Comparison of ENCODE assay signal across 1 cellular context in the genomic region with DNA sequence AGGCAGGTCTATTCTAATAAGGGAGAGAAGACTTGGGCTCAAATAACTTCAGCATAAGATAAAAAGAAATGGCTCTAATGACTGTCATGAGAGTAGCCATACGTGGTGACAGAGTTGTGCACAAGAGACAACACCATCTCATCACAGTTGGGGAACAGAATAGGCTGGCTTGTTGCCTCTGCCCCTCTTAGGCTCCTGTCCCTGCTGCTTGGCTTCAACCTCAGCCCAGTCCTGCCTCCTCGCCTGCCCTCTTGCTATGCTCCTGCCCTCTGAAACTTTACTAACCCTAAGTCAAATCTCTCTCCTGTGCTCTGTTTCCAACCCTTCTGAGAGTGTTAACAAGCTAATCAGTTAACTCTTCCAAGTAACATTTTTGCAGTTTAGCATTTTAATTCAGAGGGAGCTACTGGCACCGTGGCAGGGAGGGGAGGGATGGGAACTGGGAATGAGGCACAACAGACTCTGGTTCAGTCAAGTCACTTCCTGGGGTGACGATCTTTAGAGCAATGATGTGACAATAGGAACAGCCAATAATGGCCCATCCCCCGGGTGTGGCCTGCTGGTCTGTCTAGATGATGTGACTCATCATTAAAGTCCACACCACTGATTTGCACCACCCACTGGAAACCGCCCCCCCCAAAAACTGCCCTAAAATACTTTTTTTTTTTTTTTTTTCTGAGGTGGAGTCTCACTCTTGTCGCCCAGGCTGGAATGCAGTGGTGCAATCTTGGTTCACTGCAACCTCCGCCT.
TF ChIP-seq lines count a peak whose summit lies in the region.

No MANE protein-coding gene starts in this region.

TF ChIP-seq in K562, 482 proteins besides CTCF, POLR2A, EP300 and RAD21 (continued from another document and continues in another):
- TF ChIP-seq, protein P1, sequence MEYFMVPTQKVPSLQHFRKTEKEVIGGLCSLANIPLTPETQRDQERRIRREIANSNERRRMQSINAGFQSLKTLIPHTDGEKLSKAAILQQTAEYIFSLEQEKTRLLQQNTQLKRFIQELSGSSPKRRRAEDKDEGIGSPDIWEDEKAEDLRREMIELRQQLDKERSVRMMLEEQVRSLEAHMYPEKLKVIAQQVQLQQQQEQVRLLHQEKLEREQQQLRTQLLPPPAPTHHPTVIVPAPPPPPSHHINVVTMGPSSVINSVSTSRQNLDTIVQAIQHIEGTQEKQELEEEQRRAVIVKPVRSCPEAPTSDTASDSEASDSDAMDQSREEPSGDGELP (CRISPR knock-in tag; IDR thresholded peaks at IDR 0.05; ENCODE audit: borderline replicate concordance), result no peak
- TF ChIP-seq ZC3H8 (IDR thresholded peaks at IDR 0.05) (no peak), FOXK1 (CRISPR knock-in tag; IDR thresholded peaks at IDR 0.05; ENCODE audit: borderline replicate concordance) (no peak), ZNF695 (CRISPR knock-in tag; IDR thresholded peaks at IDR 0.05) (no peak), SRSF7 (optimal IDR thresholded peaks at IDR 0.05; ENCODE audit: low read depth, low read length) (no peak), MAFF (IDR thresholded peaks at IDR 0.05; ENCODE audit: low read length) (no peak), RBM17 (IDR thresholded peaks at IDR 0.05; ENCODE audit: borderline replicate concordance, low read depth, low read length) (no peak), NFYB (IDR thresholded peaks at IDR 0.05; ENCODE audit: extremely low read depth, insufficient read length) (peak; percentile 37), SUPT5H (IDR thresholded peaks at IDR 0.05) (no peak), CBX3 (IDR thresholded peaks at IDR 0.05; ENCODE audit: borderline replicate concordance in 1 of 2, low read length in 2 of 2) (no peak), MTA2 (IDR thresholded peaks at IDR 0.05; ENCODE audit: low read depth) (no peak), ZNF274 (IDR thresholded peaks at IDR 0.05; ENCODE audit: borderline replicate concordance, low read depth, low read length) (no peak), ZNF316 (IDR thresholded peaks at IDR 0.05) (peak; percentile 53; the same call in 1 of the 2 replicates), ZNF282 (CRISPR knock-in tag; IDR thresholded peaks at IDR 0.05) (no peak), C11orf30 (IDR thresholded peaks at IDR 0.05; ENCODE audit: low read depth) (peak; percentile 58), NFIC (IDR thresholded peaks at IDR 0.05) (no peak), HDAC6 (IDR thresholded peaks at IDR 0.05; ENCODE audit: low read depth, low read length) (no peak), ZNF584 (CRISPR knock-in tag; IDR thresholded peaks at IDR 0.05; ENCODE audit: low read depth) (no peak), FIP1L1 (IDR thresholded peaks at IDR 0.05; ENCODE audit: low read depth, low read length, poor library complexity, severe bottlenecking) (no peak), SOX6 (IDR thresholded peaks at IDR 0.05) (no peak), STAT5B (CRISPR knock-in tag; IDR thresholded peaks at IDR 0.05) (no peak), CHD1 (IDR thresholded peaks at IDR 0.05; ENCODE audit: low read length) (no peak), DNMT1 (IDR thresholded peaks at IDR 0.05) (no peak), ARID2 (IDR thresholded peaks at IDR 0.05) (no peak), BHLHE40 (IDR thresholded peaks at IDR 0.05; ENCODE audit: low read length) (no peak), CEBPB (tag; IDR thresholded peaks at IDR 0.05) (no peak), ZNF589 (CRISPR knock-in tag; IDR thresholded peaks at IDR 0.05; ENCODE audit: low read depth) (no peak), ZFP1 (CRISPR knock-in tag; IDR thresholded peaks at IDR 0.05) (no peak), ELF2 (CRISPR knock-in tag; IDR thresholded peaks at IDR 0.05) (no peak), ZNF384 (IDR thresholded peaks at IDR 0.05; ENCODE audit: low read depth, low read length) (no peak), ZNF76 (CRISPR knock-in tag; IDR thresholded peaks at IDR 0.05; ENCODE audit: borderline replicate concordance) (no peak), MEF2D (tag; conservative IDR thresholded peaks at IDR 0.05; ENCODE audit: low read depth) (no peak), ATF7 (IDR thresholded peaks at IDR 0.05) (no peak), NCOR1 (IDR thresholded peaks at IDR 0.05) (no peak), FOS (IDR thresholded peaks at IDR 0.05; ENCODE audit: extremely low read depth, insufficient read length) (no peak), NFE2 (IDR thresholded peaks at IDR 0.05; ENCODE audit: low read depth) (peak; percentile 60), SIRT6 (IDR thresholded peaks at IDR 0.05; ENCODE audit: low read depth, low read length) (no peak), HDAC8 (tag; IDR thresholded peaks at IDR 0.05) (no peak), CTBP1 (IDR thresholded peaks at IDR 0.05; ENCODE audit: borderline replicate concordance) (peak; percentile 27; the same call in 1 of the 2 replicates), SRSF3 (IDR thresholded peaks at IDR 0.05; ENCODE audit: insufficient read depth, low read length) (no peak), GATAD2B (IDR thresholded peaks at IDR 0.05; ENCODE audit: borderline replicate concordance) (no peak), POLR3G (IDR thresholded peaks at IDR 0.05; ENCODE audit: extremely low read depth, insufficient read length, insufficient replicate concordance) (no peak), KAT7 (CRISPR knock-in tag; IDR thresholded peaks at IDR 0.05; ENCODE audit: borderline replicate concordance) (no peak), JUND (IDR thresholded peaks at IDR 0.05; ENCODE audit: borderline replicate concordance, low read depth, low read length) (peak; percentile 59), JUND (tag; IDR thresholded peaks at IDR 0.05; ENCODE audit: borderline replicate concordance, low read depth, low read length) (peak; percentile 48; the same call in 1 of the 3 replicates), ZNF507 (tag; conservative IDR thresholded peaks at IDR 0.05) (no peak), TSC22D4 (tag; IDR thresholded peaks at IDR 0.05) (no peak), GATA2 (CRISPR knock-in tag; IDR thresholded peaks at IDR 0.05) (no peak), ELF4 (CRISPR knock-in tag; IDR thresholded peaks at IDR 0.05) (no peak), ZNF24 (IDR thresholded peaks at IDR 0.05) (no peak), GTF2F1 (IDR thresholded peaks at IDR 0.05; ENCODE audit: low read depth, low read length) (no peak), TAF1 (IDR thresholded peaks at IDR 0.05; ENCODE audit: control insufficient read depth, extremely low read depth, insufficient read depth, low read length, severe bottlenecking) (no peak), RBM22 (IDR thresholded peaks at IDR 0.05; ENCODE audit: low read depth, low read length, poor library complexity, severe bottlenecking) (no peak), MTA1 (IDR thresholded peaks at IDR 0.05; ENCODE audit: borderline replicate concordance) (no peak), BCL6 (CRISPR knock-in tag; IDR thresholded peaks at IDR 0.05) (no peak)
- TF ChIP-seq, protein P2, sequence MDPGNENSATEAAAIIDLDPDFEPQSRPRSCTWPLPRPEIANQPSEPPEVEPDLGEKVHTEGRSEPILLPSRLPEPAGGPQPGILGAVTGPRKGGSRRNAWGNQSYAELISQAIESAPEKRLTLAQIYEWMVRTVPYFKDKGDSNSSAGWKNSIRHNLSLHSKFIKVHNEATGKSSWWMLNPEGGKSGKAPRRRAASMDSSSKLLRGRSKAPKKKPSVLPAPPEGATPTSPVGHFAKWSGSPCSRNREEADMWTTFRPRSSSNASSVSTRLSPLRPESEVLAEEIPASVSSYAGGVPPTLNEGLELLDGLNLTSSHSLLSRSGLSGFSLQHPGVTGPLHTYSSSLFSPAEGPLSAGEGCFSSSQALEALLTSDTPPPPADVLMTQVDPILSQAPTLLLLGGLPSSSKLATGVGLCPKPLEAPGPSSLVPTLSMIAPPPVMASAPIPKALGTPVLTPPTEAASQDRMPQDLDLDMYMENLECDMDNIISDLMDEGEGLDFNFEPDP (CRISPR knock-in tag; IDR thresholded peaks at IDR 0.05), result no peak
- TF ChIP-seq, protein P3, sequence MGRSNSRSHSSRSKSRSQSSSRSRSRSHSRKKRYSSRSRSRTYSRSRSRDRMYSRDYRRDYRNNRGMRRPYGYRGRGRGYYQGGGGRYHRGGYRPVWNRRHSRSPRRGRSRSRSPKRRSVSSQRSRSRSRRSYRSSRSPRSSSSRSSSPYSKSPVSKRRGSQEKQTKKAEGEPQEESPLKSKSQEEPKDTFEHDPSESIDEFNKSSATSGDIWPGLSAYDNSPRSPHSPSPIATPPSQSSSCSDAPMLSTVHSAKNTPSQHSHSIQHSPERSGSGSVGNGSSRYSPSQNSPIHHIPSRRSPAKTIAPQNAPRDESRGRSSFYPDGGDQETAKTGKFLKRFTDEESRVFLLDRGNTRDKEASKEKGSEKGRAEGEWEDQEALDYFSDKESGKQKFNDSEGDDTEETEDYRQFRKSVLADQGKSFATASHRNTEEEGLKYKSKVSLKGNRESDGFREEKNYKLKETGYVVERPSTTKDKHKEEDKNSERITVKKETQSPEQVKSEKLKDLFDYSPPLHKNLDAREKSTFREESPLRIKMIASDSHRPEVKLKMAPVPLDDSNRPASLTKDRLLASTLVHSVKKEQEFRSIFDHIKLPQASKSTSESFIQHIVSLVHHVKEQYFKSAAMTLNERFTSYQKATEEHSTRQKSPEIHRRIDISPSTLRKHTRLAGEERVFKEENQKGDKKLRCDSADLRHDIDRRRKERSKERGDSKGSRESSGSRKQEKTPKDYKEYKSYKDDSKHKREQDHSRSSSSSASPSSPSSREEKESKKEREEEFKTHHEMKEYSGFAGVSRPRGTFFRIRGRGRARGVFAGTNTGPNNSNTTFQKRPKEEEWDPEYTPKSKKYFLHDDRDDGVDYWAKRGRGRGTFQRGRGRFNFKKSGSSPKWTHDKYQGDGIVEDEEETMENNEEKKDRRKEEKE (IDR thresholded peaks at IDR 0.05; ENCODE audit: borderline replicate concordance in 1 of 2, control insufficient read depth in 1 of 2, low read depth in 2 of 2, low read length in 1 of 2), result no peak
- TF ChIP-seq, protein P4, sequence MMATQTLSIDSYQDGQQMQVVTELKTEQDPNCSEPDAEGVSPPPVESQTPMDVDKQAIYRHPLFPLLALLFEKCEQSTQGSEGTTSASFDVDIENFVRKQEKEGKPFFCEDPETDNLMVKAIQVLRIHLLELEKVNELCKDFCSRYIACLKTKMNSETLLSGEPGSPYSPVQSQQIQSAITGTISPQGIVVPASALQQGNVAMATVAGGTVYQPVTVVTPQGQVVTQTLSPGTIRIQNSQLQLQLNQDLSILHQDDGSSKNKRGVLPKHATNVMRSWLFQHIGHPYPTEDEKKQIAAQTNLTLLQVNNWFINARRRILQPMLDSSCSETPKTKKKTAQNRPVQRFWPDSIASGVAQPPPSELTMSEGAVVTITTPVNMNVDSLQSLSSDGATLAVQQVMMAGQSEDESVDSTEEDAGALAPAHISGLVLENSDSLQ (IDR thresholded peaks at IDR 0.05), result peak; percentile 63; the same call in 1 of the 2 replicates
- TF ChIP-seq, protein P5, sequence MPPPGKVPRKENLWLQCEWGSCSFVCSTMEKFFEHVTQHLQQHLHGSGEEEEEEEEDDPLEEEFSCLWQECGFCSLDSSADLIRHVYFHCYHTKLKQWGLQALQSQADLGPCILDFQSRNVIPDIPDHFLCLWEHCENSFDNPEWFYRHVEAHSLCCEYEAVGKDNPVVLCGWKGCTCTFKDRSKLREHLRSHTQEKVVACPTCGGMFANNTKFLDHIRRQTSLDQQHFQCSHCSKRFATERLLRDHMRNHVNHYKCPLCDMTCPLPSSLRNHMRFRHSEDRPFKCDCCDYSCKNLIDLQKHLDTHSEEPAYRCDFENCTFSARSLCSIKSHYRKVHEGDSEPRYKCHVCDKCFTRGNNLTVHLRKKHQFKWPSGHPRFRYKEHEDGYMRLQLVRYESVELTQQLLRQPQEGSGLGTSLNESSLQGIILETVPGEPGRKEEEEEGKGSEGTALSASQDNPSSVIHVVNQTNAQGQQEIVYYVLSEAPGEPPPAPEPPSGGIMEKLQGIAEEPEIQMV (tag; conservative IDR thresholded peaks at IDR 0.05; ENCODE audit: low read depth), result no peak
- TF ChIP-seq, protein P6, sequence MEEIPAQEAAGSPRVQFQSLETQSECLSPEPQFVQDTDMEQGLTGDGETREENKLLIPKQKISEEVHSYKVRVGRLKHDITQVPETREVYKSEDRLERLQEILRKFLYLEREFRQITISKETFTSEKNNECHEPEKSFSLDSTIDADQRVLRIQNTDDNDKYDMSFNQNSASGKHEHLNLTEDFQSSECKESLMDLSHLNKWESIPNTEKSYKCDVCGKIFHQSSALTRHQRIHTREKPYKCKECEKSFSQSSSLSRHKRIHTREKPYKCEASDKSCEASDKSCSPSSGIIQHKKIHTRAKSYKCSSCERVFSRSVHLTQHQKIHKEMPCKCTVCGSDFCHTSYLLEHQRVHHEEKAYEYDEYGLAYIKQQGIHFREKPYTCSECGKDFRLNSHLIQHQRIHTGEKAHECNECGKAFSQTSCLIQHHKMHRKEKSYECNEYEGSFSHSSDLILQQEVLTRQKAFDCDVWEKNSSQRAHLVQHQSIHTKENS (CRISPR knock-in tag; IDR thresholded peaks at IDR 0.05), result no peak
- TF ChIP-seq, protein P7, sequence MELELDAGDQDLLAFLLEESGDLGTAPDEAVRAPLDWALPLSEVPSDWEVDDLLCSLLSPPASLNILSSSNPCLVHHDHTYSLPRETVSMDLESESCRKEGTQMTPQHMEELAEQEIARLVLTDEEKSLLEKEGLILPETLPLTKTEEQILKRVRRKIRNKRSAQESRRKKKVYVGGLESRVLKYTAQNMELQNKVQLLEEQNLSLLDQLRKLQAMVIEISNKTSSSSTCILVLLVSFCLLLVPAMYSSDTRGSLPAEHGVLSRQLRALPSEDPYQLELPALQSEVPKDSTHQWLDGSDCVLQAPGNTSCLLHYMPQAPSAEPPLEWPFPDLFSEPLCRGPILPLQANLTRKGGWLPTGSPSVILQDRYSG (tag; conservative IDR thresholded peaks at IDR 0.05; ENCODE audit: low read depth), result no peak
- TF ChIP-seq, protein P8, sequence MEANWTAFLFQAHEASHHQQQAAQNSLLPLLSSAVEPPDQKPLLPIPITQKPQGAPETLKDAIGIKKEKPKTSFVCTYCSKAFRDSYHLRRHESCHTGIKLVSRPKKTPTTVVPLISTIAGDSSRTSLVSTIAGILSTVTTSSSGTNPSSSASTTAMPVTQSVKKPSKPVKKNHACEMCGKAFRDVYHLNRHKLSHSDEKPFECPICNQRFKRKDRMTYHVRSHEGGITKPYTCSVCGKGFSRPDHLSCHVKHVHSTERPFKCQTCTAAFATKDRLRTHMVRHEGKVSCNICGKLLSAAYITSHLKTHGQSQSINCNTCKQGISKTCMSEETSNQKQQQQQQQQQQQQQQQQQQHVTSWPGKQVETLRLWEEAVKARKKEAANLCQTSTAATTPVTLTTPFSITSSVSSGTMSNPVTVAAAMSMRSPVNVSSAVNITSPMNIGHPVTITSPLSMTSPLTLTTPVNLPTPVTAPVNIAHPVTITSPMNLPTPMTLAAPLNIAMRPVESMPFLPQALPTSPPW (CRISPR knock-in tag; IDR thresholded peaks at IDR 0.05), result peak; percentile 36; the same call in 1 of the 2 replicates
- TF ChIP-seq, protein P9, sequence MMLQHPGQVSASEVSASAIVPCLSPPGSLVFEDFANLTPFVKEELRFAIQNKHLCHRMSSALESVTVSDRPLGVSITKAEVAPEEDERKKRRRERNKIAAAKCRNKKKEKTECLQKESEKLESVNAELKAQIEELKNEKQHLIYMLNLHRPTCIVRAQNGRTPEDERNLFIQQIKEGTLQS (IDR thresholded peaks at IDR 0.05), result peak; percentile 71
- TF ChIP-seq, protein P9 (CRISPR knock-in tag; conservative IDR thresholded peaks at IDR 0.05), result no peak
